In the genomic region with DNA sequence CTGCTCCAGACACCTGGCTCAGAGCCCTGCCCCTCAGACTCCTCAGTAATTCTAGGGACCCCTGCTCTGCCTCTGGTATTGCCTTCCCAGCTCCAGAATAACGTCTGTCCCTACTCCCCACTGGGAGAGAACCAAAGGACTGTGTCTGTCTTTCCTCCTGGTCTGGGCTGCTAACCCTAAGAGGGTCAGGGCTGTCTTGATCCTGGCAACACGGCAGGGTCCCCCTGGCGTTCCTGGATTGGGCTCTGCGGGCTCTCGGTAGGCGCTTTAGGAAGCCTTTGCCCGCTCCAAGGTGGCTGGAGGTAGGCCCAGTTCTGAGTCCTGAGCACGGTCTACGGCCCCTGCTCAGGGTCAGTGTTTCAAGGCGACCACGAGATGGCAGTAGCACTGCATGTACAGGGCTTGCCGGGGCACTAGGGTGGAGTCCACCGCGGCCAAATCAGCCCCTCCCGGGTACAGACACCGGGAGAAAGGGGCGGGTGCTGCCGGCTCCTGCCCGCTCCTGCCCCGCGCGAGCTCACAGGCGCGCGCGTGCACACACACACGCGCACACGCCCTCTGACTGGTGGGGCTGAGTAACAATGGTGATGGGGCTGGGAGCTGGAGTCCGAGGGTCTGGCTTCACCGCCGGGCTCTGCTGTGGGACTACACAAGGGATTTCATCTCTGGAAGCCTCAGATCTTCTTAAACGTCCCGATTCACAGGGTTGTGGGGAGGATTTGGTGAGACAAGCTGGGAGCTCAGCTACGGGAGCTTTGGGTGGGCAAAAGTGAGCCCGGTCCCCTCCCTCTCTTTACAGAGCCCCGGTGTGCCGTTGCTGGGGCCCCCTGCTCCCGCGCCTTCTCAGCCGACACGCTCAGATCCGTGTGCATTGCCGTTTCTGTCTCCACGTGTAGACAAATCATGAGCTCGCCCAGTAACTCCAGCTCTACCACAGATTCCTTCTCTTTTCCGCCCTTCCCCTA, we compare ENCODE assay signal across 8 cellular contexts. TPM values are rescaled to one million over a fixed set of nuclear protein-coding genes. Genes with fewer than 3 reads are reported as not detected.
DNase-seq lines count a peak whose midpoint lies in the region; ATAC-seq and TF ChIP-seq lines count a peak whose summit lies in the region.

No MANE protein-coding gene starts in this region.

- H3K9ac ChIP-seq in SU-DHL-6 (ENCODE audit: low read length) = peak overlapping the region; percentile 65
- no peak overlapping the region for H3K9ac ChIP-seq in parathyroid adenoma

- peak overlapping the region; percentile 58 for H3K27ac ChIP-seq in SU-DHL-6 (ENCODE audit: low read depth, low read length)
- H3K27ac ChIP-seq in parathyroid adenoma = peak overlapping the region; percentile 61
- peak overlapping the region; percentile 66 to 76 for H3K27ac ChIP-seq in tibial artery

- no peaks in the 10 kb centered on the region for H3K27me3 ChIP-seq in SU-DHL-6 (ENCODE audit: low read length)
- H3K27me3 ChIP-seq in parathyroid adenoma (ENCODE audit: control insufficient read depth, insufficient read depth, low read length) = no peaks in the 10 kb centered on the region
- H3K27me3 ChIP-seq in tibial artery = peaks cover 0 to 4% of the 10 kb centered on the region in 2 donors

- H3K4me2 ChIP-seq in SU-DHL-6 (ENCODE audit: low read depth, low read length, poor library complexity, severe bottlenecking) = peak overlapping the region; percentile 84
- H3K4me2 ChIP-seq in parathyroid adenoma (ENCODE audit: low read length) = peak overlapping the region; percentile 93

- H3K9me3 ChIP-seq in SU-DHL-6 (ENCODE audit: insufficient read depth, low read length) = no peaks in the 10 kb centered on the region
- no peaks in the 10 kb centered on the region for H3K9me3 ChIP-seq in parathyroid adenoma (ENCODE audit: control insufficient read depth, low read length)
- no peaks in the 10 kb centered on the region for H3K9me3 ChIP-seq in tibial artery

- TF ChIP-seq CTCF in SU-DHL-6 (IDR thresholded peaks at IDR 0.05; ENCODE audit: insufficient read depth, low read length, poor library complexity, severe bottlenecking) = peak; percentile 43
- TF ChIP-seq CTCF in parathyroid adenoma (IDR thresholded peaks at IDR 0.05) = peak; percentile 70
- TF ChIP-seq CTCF in tibial artery (IDR thresholded peaks at IDR 0.05) = peak; percentile 92 to 97

- H3K36me3 ChIP-seq in SU-DHL-6 (ENCODE audit: low read length) (no peaks in the 10 kb centered on the region), parathyroid adenoma (ENCODE audit: control insufficient read depth, insufficient read depth, low read length) (no peaks in the 10 kb centered on the region), tibial artery (peaks cover 5 to 30% (median 26%) of the 10 kb centered on the region in 3 donors)

- H3K9me2 ChIP-seq in SU-DHL-6 (replicated peaks; ENCODE audit: insufficient read depth, low read length) = no peaks in the 10 kb centered on the region

- DNase-seq in NCI-H1105 treated with DMSO at 0.1 percent for 48 hours (lab: John Stamatoyannopoulos, UW) (peak; percentile 84), cardiac septum (ENCODE audit: low spot score) (peak; percentile 97), tibial artery (peak; percentile 91 to 96)
- DNase-seq in activated naive CD8-positive, alpha-beta T cell treated with anti-CD3 and anti-CD28 coated beads, Interleukin-2, amount 50 U/mL, for 16 hours (ENCODE audit: low read depth, low spot score) = peak; percentile 71

- H3K4me3 ChIP-seq in GM08714 (ENCODE audit: low read length) = peak overlapping the region; percentile 22; the same call in 1 of the 2 replicates
- peak overlapping the region; percentile 52 for H3K4me3 ChIP-seq in SU-DHL-6 (ENCODE audit: insufficient read depth, low read length, poor library complexity, severe bottlenecking)
- peak overlapping the region; percentile 51 for H3K4me3 ChIP-seq in parathyroid adenoma (ENCODE audit: low read depth, low read length)
- peak overlapping the region; percentile 48 to 52 for H3K4me3 ChIP-seq in tibial artery

- H2AFZ ChIP-seq in SU-DHL-6 (ENCODE audit: low read depth, low read length, severe bottlenecking) (peak overlapping the region; percentile 57), parathyroid adenoma (peak overlapping the region; percentile 80)

- H4K20me1 ChIP-seq in SU-DHL-6 (ENCODE audit: low read depth, low read length) = no peaks in the 10 kb centered on the region

- peak; percentile 83 for ATAC-seq in HG02642 (IDR thresholded peaks at IDR 0.05; ENCODE audit: poor library complexity, unreplicated experiment)

- H3K4me1 ChIP-seq in parathyroid adenoma (peaks cover 11% of the 10 kb centered on the region), tibial artery (peaks cover 0 to 38% (median 21%) of the 10 kb centered on the region in 4 donors)

- H3K79me2 ChIP-seq in SU-DHL-6 (ENCODE audit: insufficient read depth, low read length) = no peaks in the 10 kb centered on the region
- no peaks in the 10 kb centered on the region for H3K79me2 ChIP-seq in parathyroid adenoma

- intact Hi-C loops in cardiac septum (cut with DNase I) (loop anchor here (2.0 kb wide), 1 partner anchor 232 kb away; no protein-coding TSS in a partner anchor), tibial artery (cut with DNase I; ENCODE audit: low total_unique reads) (loop anchor here (2.0 kb wide), 1 partner anchor 232 kb away; no protein-coding TSS in a partner anchor)

- H3F3A ChIP-seq in SU-DHL-6 (ENCODE audit: insufficient read depth) = peaks cover 5% of the 10 kb centered on the region

RNA-seq across cellular contexts. Expression of gene HMOX1, which starts 30.1 kb away (rescaled TPM):
- total RNA-seq in cardiac septum = 17.3 TPM

RNA-seq across cellular contexts. Expression of gene MCM5, which starts 49.1 kb away (rescaled TPM):
- total RNA-seq in cardiac septum = 9.0 TPM

RNA-seq across cellular contexts. Expression of gene TOM1, which starts 51.1 kb away (rescaled TPM):
- total RNA-seq in cardiac septum = 37.5 TPM

Comparison
In these comparisons a context has a peak if more than half of its experiments do, and no peak if none do; other contexts are left out.
1. Peak in every context shown above with its lines: DNase-seq, ATAC-seq, H3K4me3 ChIP-seq and H3K27ac ChIP-seq.
2. CTCF ChIP-seq: peak in every context shown above with its lines; median percentile 94 in tibial artery; 70 in parathyroid adenoma; 43 in SU-DHL-6.